Comparison of ENCODE assay signal across 1 cellular context in the genomic region with DNA sequence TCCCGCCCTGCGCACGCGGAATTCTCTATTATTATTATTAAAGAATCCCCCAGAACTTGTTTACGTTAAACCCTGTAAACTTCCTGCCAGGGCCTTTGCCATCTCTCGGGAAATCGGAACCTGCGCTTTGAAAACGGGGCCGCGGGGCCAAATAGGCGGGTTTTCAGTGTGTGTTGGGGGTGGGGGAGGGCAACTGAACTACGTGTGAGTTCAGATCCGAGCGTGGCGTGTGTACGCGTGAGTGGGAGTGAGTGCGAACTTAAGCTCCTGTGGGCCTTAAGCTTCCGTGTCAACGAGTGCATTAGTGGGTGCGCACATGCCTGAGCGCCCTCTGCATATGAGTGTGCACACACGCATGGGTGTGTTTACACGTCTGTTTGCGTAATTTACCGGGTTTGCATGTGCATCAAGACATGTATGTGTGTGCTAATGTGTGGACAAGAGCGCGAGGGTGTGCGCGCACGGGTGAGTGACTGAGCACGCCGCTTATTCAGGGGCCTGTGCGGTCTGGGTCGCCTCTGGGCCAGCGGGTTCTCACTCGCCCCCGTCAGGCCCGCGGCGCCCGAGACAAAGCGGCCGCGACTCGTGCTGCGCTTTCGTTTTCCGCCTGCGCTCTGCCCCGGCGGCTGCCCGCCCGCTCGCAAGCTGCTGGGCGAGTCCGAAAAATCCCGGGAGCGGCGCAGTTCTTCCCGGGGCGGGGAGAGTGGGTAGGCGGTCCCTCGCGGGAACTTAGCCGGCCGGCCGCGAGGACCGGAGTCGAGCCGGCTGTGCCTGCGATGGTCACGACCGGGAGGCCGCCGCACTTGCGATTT.
TF ChIP-seq lines count a peak whose summit lies in the region.

No MANE protein-coding gene starts in this region.

TF ChIP-seq in HepG2, 621 proteins besides CTCF, POLR2A, EP300 and RAD21:
- TF ChIP-seq EEA1 (CRISPR knock-in tag; IDR thresholded peaks at IDR 0.05; ENCODE audit: borderline replicate concordance) = 0 out of 2 replicates have a peak, but pooled peaks have one; percentile 32
- TF ChIP-seq, protein P1, sequence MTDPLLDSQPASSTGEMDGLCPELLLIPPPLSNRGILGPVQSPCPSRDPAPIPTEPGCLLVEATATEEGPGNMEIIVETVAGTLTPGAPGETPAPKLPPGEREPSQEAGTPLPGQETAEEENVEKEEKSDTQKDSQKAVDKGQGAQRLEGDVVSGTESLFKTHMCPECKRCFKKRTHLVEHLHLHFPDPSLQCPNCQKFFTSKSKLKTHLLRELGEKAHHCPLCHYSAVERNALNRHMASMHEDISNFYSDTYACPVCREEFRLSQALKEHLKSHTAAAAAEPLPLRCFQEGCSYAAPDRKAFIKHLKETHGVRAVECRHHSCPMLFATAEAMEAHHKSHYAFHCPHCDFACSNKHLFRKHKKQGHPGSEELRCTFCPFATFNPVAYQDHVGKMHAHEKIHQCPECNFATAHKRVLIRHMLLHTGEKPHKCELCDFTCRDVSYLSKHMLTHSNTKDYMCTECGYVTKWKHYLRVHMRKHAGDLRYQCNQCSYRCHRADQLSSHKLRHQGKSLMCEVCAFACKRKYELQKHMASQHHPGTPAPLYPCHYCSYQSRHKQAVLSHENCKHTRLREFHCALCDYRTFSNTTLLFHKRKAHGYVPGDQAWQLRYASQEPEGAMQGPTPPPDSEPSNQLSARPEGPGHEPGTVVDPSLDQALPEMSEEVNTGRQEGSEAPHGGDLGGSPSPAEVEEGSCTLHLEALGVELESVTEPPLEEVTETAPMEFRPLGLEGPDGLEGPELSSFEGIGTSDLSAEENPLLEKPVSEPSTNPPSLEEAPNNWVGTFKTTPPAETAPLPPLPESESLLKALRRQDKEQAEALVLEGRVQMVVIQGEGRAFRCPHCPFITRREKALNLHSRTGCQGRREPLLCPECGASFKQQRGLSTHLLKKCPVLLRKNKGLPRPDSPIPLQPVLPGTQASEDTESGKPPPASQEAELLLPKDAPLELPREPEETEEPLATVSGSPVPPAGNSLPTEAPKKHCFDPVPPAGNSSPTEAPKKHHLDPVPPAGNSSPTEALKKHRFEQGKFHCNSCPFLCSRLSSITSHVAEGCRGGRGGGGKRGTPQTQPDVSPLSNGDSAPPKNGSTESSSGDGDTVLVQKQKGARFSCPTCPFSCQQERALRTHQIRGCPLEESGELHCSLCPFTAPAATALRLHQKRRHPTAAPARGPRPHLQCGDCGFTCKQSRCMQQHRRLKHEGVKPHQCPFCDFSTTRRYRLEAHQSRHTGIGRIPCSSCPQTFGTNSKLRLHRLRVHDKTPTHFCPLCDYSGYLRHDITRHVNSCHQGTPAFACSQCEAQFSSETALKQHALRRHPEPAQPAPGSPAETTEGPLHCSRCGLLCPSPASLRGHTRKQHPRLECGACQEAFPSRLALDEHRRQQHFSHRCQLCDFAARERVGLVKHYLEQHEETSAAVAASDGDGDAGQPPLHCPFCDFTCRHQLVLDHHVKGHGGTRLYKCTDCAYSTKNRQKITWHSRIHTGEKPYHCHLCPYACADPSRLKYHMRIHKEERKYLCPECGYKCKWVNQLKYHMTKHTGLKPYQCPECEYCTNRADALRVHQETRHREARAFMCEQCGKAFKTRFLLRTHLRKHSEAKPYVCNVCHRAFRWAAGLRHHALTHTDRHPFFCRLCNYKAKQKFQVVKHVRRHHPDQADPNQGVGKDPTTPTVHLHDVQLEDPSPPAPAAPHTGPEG (CRISPR knock-in tag; IDR thresholded peaks at IDR 0.05) = 0 out of 2 replicates have a peak, but pooled peaks have one; percentile 40
- no peak for TF ChIP-seq ARNTL (CRISPR knock-in tag; IDR thresholded peaks at IDR 0.05)
- no peak for TF ChIP-seq ZEB1 (IDR thresholded peaks at IDR 0.05; ENCODE audit: insufficient replicate concordance, low read depth)
- peak; percentile 71; the same call in 1 of the 2 replicates for TF ChIP-seq MTF2 (CRISPR knock-in tag; IDR thresholded peaks at IDR 0.05; ENCODE audit: borderline replicate concordance)
- TF ChIP-seq GLI4 (CRISPR knock-in tag; IDR thresholded peaks at IDR 0.05; ENCODE audit: borderline replicate concordance) = no peak
- peak; percentile 97 for TF ChIP-seq EZH2 (conservative IDR thresholded peaks at IDR 0.05; ENCODE audit: low read depth, low read length)
- no peak for TF ChIP-seq HNRNPUL1 (IDR thresholded peaks at IDR 0.05; ENCODE audit: low read depth, low read length)
- TF ChIP-seq AHR (CRISPR knock-in tag; IDR thresholded peaks at IDR 0.05) = no peak
- TF ChIP-seq, protein P2, sequence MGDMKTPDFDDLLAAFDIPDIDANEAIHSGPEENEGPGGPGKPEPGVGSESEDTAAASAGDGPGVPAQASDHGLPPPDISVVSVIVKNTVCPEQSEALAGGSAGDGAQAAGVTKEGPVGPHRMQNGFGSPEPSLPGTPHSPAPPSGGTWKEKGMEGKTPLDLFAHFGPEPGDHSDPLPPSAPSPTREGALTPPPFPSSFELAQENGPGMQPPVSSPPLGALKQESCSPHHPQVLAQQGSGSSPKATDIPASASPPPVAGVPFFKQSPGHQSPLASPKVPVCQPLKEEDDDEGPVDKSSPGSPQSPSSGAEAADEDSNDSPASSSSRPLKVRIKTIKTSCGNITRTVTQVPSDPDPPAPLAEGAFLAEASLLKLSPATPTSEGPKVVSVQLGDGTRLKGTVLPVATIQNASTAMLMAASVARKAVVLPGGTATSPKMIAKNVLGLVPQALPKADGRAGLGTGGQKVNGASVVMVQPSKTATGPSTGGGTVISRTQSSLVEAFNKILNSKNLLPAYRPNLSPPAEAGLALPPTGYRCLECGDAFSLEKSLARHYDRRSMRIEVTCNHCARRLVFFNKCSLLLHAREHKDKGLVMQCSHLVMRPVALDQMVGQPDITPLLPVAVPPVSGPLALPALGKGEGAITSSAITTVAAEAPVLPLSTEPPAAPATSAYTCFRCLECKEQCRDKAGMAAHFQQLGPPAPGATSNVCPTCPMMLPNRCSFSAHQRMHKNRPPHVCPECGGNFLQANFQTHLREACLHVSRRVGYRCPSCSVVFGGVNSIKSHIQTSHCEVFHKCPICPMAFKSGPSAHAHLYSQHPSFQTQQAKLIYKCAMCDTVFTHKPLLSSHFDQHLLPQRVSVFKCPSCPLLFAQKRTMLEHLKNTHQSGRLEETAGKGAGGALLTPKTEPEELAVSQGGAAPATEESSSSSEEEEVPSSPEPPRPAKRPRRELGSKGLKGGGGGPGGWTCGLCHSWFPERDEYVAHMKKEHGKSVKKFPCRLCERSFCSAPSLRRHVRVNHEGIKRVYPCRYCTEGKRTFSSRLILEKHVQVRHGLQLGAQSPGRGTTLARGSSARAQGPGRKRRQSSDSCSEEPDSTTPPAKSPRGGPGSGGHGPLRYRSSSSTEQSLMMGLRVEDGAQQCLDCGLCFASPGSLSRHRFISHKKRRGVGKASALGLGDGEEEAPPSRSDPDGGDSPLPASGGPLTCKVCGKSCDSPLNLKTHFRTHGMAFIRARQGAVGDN (CRISPR knock-in tag; IDR thresholded peaks at IDR 0.05) = peak; percentile 43
- 0 out of 2 replicates have a peak, but pooled peaks have one; percentile 13 for TF ChIP-seq MTA1 (CRISPR knock-in tag; IDR thresholded peaks at IDR 0.05; ENCODE audit: borderline replicate concordance)
- peak; percentile 23; the same call in 1 of the 2 replicates for TF ChIP-seq ZNF777 (CRISPR knock-in tag; IDR thresholded peaks at IDR 0.05)
- TF ChIP-seq, protein P3, sequence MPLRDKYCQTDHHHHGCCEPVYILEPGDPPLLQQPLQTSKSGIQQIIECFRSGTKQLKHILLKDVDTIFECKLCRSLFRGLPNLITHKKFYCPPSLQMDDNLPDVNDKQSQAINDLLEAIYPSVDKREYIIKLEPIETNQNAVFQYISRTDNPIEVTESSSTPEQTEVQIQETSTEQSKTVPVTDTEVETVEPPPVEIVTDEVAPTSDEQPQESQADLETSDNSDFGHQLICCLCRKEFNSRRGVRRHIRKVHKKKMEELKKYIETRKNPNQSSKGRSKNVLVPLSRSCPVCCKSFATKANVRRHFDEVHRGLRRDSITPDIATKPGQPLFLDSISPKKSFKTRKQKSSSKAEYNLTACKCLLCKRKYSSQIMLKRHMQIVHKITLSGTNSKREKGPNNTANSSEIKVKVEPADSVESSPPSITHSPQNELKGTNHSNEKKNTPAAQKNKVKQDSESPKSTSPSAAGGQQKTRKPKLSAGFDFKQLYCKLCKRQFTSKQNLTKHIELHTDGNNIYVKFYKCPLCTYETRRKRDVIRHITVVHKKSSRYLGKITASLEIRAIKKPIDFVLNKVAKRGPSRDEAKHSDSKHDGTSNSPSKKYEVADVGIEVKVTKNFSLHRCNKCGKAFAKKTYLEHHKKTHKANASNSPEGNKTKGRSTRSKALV (CRISPR knock-in tag; IDR thresholded peaks at IDR 0.05) = peak; percentile 99
- TF ChIP-seq, protein P4, sequence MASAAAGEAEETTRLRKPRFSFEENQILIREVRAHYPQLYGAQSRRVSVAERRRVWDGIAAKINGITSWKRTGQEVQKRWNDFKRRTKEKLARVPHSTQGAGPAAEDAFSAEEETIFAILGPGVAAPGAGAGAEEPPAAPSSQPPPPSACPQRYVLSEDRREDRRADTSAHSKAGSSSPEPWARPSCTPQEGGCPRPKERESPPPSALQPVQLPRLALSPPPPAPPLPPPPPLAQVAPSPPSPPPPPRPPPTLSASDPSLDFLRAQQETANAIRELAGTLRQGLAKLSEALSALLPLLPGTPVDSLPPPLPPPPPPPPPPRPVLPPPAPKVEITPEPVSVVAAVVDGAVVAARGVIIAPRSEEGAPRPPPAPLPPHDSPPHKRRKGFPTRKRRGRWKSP (CRISPR knock-in tag; IDR thresholded peaks at IDR 0.05) = peak; percentile 32; the same call in 1 of the 2 replicates
TF ChIP-seq in HepG2: peak in this region for 9.
